Comparison of ENCODE assay signal across 1 cellular context in genomic region chr16:23131841-23132576, GRCh38.
TF ChIP-seq lines count a peak whose summit lies in the region.

No MANE protein-coding gene starts in this region.

TF ChIP-seq in K562, 482 proteins besides CTCF, POLR2A, EP300 and RAD21 (continued from another document):
- peak; percentile 17; the same call in 1 of the 2 replicates for TF ChIP-seq ATF7 (IDR thresholded peaks at IDR 0.05)
